ENCODE assay signal across 13 cellular contexts in the genomic region with DNA sequence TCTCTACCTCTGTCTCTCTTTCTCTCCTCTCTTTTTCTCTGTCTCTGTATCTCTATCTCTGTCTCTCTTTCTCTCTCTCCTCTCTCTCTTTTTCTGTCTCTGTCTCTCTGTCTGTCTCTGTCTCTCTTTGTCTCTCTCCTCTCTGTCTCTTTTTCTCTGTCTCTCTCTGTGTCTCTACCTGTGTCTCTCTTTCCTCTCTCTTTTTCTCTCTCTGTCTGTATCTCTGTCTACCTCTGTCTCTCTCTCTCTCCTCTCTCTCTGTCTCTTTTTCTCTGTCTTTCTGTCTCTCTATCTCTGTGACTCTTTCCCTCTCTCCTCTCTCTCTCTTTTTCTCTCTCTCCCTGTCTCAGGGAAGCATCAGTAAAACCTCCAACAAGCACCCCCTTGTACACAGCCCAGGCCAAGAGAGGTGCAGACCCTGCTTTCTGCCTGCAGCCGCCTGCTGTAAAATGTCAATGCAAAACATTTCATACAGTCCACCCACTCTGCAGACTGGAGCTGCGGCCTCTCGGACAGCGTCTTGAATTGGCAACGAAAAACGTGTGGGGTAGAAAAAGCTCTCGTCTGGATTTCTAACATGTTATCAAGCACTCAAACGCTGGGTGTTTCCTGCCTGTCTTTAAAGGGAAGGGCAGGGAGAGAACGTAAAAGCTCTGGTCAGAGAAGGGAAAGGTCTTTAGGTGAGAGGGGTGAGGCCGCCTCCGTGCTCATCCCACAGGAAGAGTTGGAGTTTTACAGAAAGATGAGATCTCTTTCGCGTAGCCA. TPM values are rescaled to one million over a fixed set of nuclear protein-coding genes. Genes with fewer than 3 reads are reported as not detected.
A peak's percentile ranks its signal among the peaks of the same experiment; 100 is the strongest.
DNase-seq lines count a peak whose midpoint lies in the region; ATAC-seq and TF ChIP-seq lines count a peak whose summit lies in the region.
"Had no signal": no experiment of that assay in that cellular context is flagged by ENCODE, and none has a peak within 500 bp of the region (broad histone marks: within the 10 kb centered on the region; RNA-seq: fewer than 3 reads in every experiment).

No MANE protein-coding gene starts in this region.

- H3K27me3 Mint-ChIP-seq in central memory CD8-positive, alpha-beta T cell, result peaks cover 53% of the 10 kb centered on the region
- H3K27me3 Mint-ChIP-seq in progenitor cell of endocrine pancreas, result peaks cover 88% of the 10 kb centered on the region

- CTCF ChIA-PET in GM10248 (lab: Yijun Ruan, JAX), result no interaction called here

- peak overlapping the region; percentile 49 for H3K27ac Mint-ChIP-seq in central memory CD8-positive, alpha-beta T cell (ENCODE audit: low read depth)
- H3K27ac Mint-ChIP-seq in progenitor cell of endocrine pancreas, result peak overlapping the region; percentile 56

- peaks cover 15% of the 10 kb centered on the region for H3K4me1 Mint-ChIP-seq in central memory CD8-positive, alpha-beta T cell
- H3K4me1 Mint-ChIP-seq in progenitor cell of endocrine pancreas (ENCODE audit: low read depth), result no peaks in the 10 kb centered on the region

- TF ChIP-seq CTCF in progenitor cell of endocrine pancreas (IDR thresholded peaks at IDR 0.05; ENCODE audit: unreplicated experiment) (no peak), GM10248 (IDR thresholded peaks at IDR 0.05; ENCODE audit: control extremely low read depth, extremely low read depth, low read depth, missing control alignments) (no peak)

- H3K36me3 Mint-ChIP-seq in central memory CD8-positive, alpha-beta T cell (ENCODE audit: insufficient read depth), result peaks cover 2% of the 10 kb centered on the region
- no peaks in the 10 kb centered on the region for H3K36me3 Mint-ChIP-seq in progenitor cell of endocrine pancreas (ENCODE audit: insufficient read depth)

- DNase-seq in D341Med (ENCODE audit: low spot score) (peak; percentile 46), HT-29 (ENCODE audit: low spot score) (peak; percentile 7), progenitor cell of endocrine pancreas (ENCODE audit: low spot score, unreplicated experiment) (no peak), GM10248 (ENCODE audit: extremely low spot score) (no peak), cardiac septum (ENCODE audit: low spot score) (no peak)
- peak in 1 of 2 donors; percentile 8 for DNase-seq in central memory CD8-positive, alpha-beta T cell (ENCODE audit: low spot score in 2 of 2)
- no peak for DNase-seq in stimulated activated CD4-positive, alpha-beta T cell treated with anti-CD3 and anti-CD28 coated beads, Interleukin-2, amount 100 ng/mL, for 48 hours
- DNase-seq: amygdala; naive thymus-derived CD4-positive, alpha-beta T cell; stimulated activated CD4-positive, alpha-beta T cell treated with anti-CD3 and anti-CD28 coated beads, Interleukin-15, amount 100 ng/mL, for 24 hours had no signal

- H3K4me3 Mint-ChIP-seq in central memory CD8-positive, alpha-beta T cell, result no peak overlapping the region
- no peak overlapping the region for H3K4me3 Mint-ChIP-seq in progenitor cell of endocrine pancreas (ENCODE audit: low read depth)

- intact Hi-C loops in cardiac septum (cut with DNase I), result no loop called here

- no peak for ATAC-seq in central memory CD8-positive, alpha-beta T cell (replicated peaks; ENCODE audit: extremely low read depth, poor library complexity, severe bottlenecking)
- ATAC-seq: HCT116; naive thymus-derived CD4-positive, alpha-beta T cell had no signal

- POLR2A ChIA-PET in GM10248 (lab: Yijun Ruan, JAX), result no interaction called here

- H3K9me3 Mint-ChIP-seq in central memory CD8-positive, alpha-beta T cell, result peaks cover 41% of the 10 kb centered on the region
- no peaks in the 10 kb centered on the region for H3K9me3 Mint-ChIP-seq in progenitor cell of endocrine pancreas (ENCODE audit: low read depth)

RNA-seq across cellular contexts. Expression of a gene that starts 3.7 kb away (rescaled TPM):
- total RNA-seq in HT-29 (2014; rRNA removed; shearing (Covaris generic)), result not detected in 2 replicates
- not detected in 2 replicates for total RNA-seq in progenitor cell of endocrine pancreas
- total RNA-seq in cardiac septum, result 0.11 TPM
- total RNA-seq: frontal cortex; liver; naive thymus-derived CD4-positive, alpha-beta T cell had no signal

Comparison
In these comparisons a context has a peak if more than half of its experiments do, and no peak if none do; other contexts are left out.
1. DNase-seq: peak in D341Med (single experiment) and HT-29 (single experiment); none in progenitor cell of endocrine pancreas (single experiment), GM10248 (single experiment), cardiac septum (single experiment) and stimulated activated CD4-positive, alpha-beta T cell treated with anti-CD3 and anti-CD28 coated beads, Interleukin-2, amount 100 ng/mL, for 48 hours (0 of 2).